Comparison of ENCODE assay signal across 24 cellular contexts in genomic region chr2:228678110-228678509, GRCh38.
DNase-seq lines count a peak whose midpoint lies in the region; ATAC-seq, FAIRE-seq and TF ChIP-seq lines count a peak whose summit lies in the region.
"Had no signal": no experiment of that assay in that cellular context is flagged by ENCODE, and none has a peak within 500 bp of the region (broad histone marks: within the 10 kb centered on the region; RNA-seq: fewer than 3 reads in every experiment).

No MANE protein-coding gene starts in this region.

- WGBS in HepG2 (ENCODE audit: low lambda C conversion rate): 38% methylated on average over 4 of the region's 4 CpGs
- WGBS in right lobe of liver (ENCODE audit: insufficient coverage, low coverage, low lambda C conversion rate, missing lambda C conversion rate): 79% methylated on average over 4 of the region's 4 CpGs
- WGBS in K562 (ENCODE audit: insufficient coverage, low coverage, missing lambda C conversion rate): 0% methylated on average over 3 of the region's 4 CpGs

- DNase-seq in HepG2 (ENCODE audit: low spot score) (no peak), right lobe of liver (no peak), K562 (ENCODE audit: extremely low read depth in 1 of 4, low spot score in 3 of 4) (no peak), COLO668 (lab: John Stamatoyannopoulos, UW; ENCODE audit: unreplicated experiment) (no peak), upper lobe of right lung (no peak)
- DNase-seq: ACHN; BE2C; C1 segment of cervical spinal cord; CD4-positive, alpha-beta memory T cell; CD4-positive, CD25-positive, alpha-beta regulatory T cell; CD8-positive, alpha-beta memory T cell; COR-L47; DMS 273 treated with DMSO at 0.1 percent for 48 hours; DMS153; DMS53; DMS79; DND-41; EL; GDM1 had no signal

- TF ChIP-seq POLR2A in HepG2 (IDR thresholded peaks at IDR 0.05; ENCODE audit: insufficient read depth in 1 of 2, low read depth in 2 of 2, low read length in 2 of 2) (no peak), right lobe of liver (IDR thresholded peaks at IDR 0.05) (no peak), K562 (conservative IDR thresholded peaks at IDR 0.05) (no peak)

- TF ChIP-seq RAD21 in HepG2 (CRISPR knock-in tag; IDR thresholded peaks at IDR 0.05) (no peak), K562 (CRISPR knock-in tag; conservative IDR thresholded peaks at IDR 0.05 in 1 of 2, IDR thresholded peaks at IDR 0.05 in 1 of 2) (no peak)

- H4K20me1 ChIP-seq in HepG2 (ENCODE audit: insufficient read depth, low read length) (no peaks in the 10 kb centered on the region), K562 (replicated peaks; ENCODE audit: control insufficient read depth, insufficient read depth, low read length) (no peaks in the 10 kb centered on the region)
- H4K20me1 ChIP-seq: BLaER1 had no signal

- peaks cover 19% of the 10 kb centered on the region for H3K9me3 ChIP-seq in HepG2 (ENCODE audit: low read length)
- no peaks in the 10 kb centered on the region for H3K9me3 ChIP-seq in right lobe of liver
- H3K9me3 ChIP-seq in K562 (replicated peaks; ENCODE audit: control insufficient read depth, insufficient read depth, low read depth, low read length): no peaks in the 10 kb centered on the region
- no peaks in the 10 kb centered on the region for H3K9me3 ChIP-seq in upper lobe of right lung
- H3K9me3 ChIP-seq: BE2C, BLaER1 had no signal

- intact Hi-C loops in HepG2 (cut with micrococcal nuclease; ENCODE audit: unreplicated experiment): no loop called here
- intact Hi-C loops in right lobe of liver (cut with DNase I): no loop called here
- intact Hi-C loops in K562 (cut with micrococcal nuclease): no loop called here
- intact Hi-C loops in upper lobe of right lung (cut with DNase I): no loop called here

- H3K9ac ChIP-seq in HepG2 (ENCODE audit: insufficient read depth, low read depth, low read length): no peak overlapping the region
- H3K9ac ChIP-seq in K562 (ENCODE audit: insufficient read depth in 1 of 2, low read depth in 2 of 2, low read length in 2 of 2): no peak overlapping the region
- H3K9ac ChIP-seq: BLaER1 had no signal

- H3K36me3 ChIP-seq in HepG2 (replicated peaks in 1 of 2; ENCODE audit: control insufficient read depth in 1 of 2, insufficient read depth in 2 of 2, low read length in 2 of 2) (no peaks in the 10 kb centered on the region), right lobe of liver (no peaks in the 10 kb centered on the region), K562 (ENCODE audit: control insufficient read depth, insufficient read depth, low read length) (no peaks in the 10 kb centered on the region), upper lobe of right lung (no peaks in the 10 kb centered on the region)
- H3K36me3 ChIP-seq: BE2C, BLaER1 had no signal

- no peak for ATAC-seq in HepG2
- no peak for ATAC-seq in right lobe of liver
- ATAC-seq in K562: no peak
- ATAC-seq in upper lobe of right lung: no peak
- ATAC-seq: GM12878 had no signal

- H3K27ac ChIP-seq in HepG2 (ENCODE audit: extremely low read length, insufficient read depth, low read length) (no peak overlapping the region), right lobe of liver (no peak overlapping the region), K562 (ENCODE audit: extremely low read depth, low read depth, low read length) (no peak overlapping the region), upper lobe of right lung (no peak overlapping the region)
- H3K27ac ChIP-seq: 22Rv1, BLaER1 had no signal

- H3K4me3 ChIP-seq in HepG2 (replicated peaks in 1 of 3; ENCODE audit: insufficient read depth in 1 of 3, low read depth in 2 of 3, low read length in 3 of 3) (no peak overlapping the region), right lobe of liver (no peak overlapping the region), K562 (no peak overlapping the region), upper lobe of right lung (no peak overlapping the region)
- H3K4me3 ChIP-seq: BLaER1, GM12878 had no signal

- POLR2A ChIA-PET in HepG2 (lab: Yijun Ruan, JAX) (no interaction called here), K562 (lab: Yijun Ruan, JAX) (no interaction called here)

- in situ Hi-C loops in HepG2 (cut with HindIII; ENCODE audit: extremely low pct_ligation_motif_present, low pct_unique_long_range_greater_than_20kb): no loop called here
- in situ Hi-C loops in K562 (cut with MboI): no loop called here

- no TSS peak for BruUV-seq in HepG2 (replicated peaks; lab: Mats Ljungman, UMichigan)
- BruUV-seq in K562 (replicated peaks; lab: Mats Ljungman, UMichigan): no TSS peak

- H3K4me2 ChIP-seq in HepG2 (ENCODE audit: low read depth, low read length) (no peak overlapping the region), K562 (ENCODE audit: insufficient read depth, low read length) (no peak overlapping the region)
- H3K4me2 ChIP-seq: BLaER1 had no signal

- TF ChIP-seq CTCF in HepG2 (CRISPR knock-in tag; IDR thresholded peaks at IDR 0.05): no peak
- no peak for TF ChIP-seq CTCF in right lobe of liver (IDR thresholded peaks at IDR 0.05)
- TF ChIP-seq CTCF in K562 (IDR thresholded peaks at IDR 0.05 in 2 of 3, conservative IDR thresholded peaks at IDR 0.05 in 1 of 3; ENCODE audit: insufficient read depth in 2 of 3, low read depth in 1 of 3, low read length in 3 of 3): no peak
- TF ChIP-seq CTCF in upper lobe of right lung (IDR thresholded peaks at IDR 0.05): no peak

- no peaks in the 10 kb centered on the region for H3K27me3 ChIP-seq in HepG2 (ENCODE audit: control insufficient read depth in 1 of 2, insufficient read depth in 2 of 2, low read length in 2 of 2)
- H3K27me3 ChIP-seq in right lobe of liver: no peaks in the 10 kb centered on the region
- H3K27me3 ChIP-seq in K562 (ENCODE audit: control insufficient read depth in 2 of 2, insufficient read depth in 2 of 2, low read length in 2 of 2): no peaks in the 10 kb centered on the region
- H3K27me3 ChIP-seq in upper lobe of right lung: no peaks in the 10 kb centered on the region
- H3K27me3 ChIP-seq: BE2C, BLaER1 had no signal

- no peaks in the 10 kb centered on the region for H3K4me1 ChIP-seq in HepG2 (ENCODE audit: insufficient read depth, low read length)
- peaks cover 0 to 8% (median 0%) of the 10 kb centered on the region in 4 donors for H3K4me1 ChIP-seq in right lobe of liver
- H3K4me1 ChIP-seq in K562 (replicated peaks in 1 of 2; ENCODE audit: control insufficient read depth in 2 of 2, insufficient read depth in 2 of 2, low read length in 2 of 2): no peaks in the 10 kb centered on the region
- H3K4me1 ChIP-seq in upper lobe of right lung: no peaks in the 10 kb centered on the region
- H3K4me1 ChIP-seq: BE2C, BLaER1 had no signal

- FAIRE-seq in HepG2 (lab: Jason Lieb, UNC): no peak
- FAIRE-seq in K562 (lab: Jason Lieb, UNC): no peak
- FAIRE-seq: GM12878, GM12892, GM18507 had no signal

- TF ChIP-seq EP300 in HepG2 (IDR thresholded peaks at IDR 0.05; ENCODE audit: low read depth in 2 of 2, low read length in 2 of 2): no peak
- no peak for TF ChIP-seq EP300 in HepG2 (CRISPR knock-in tag; IDR thresholded peaks at IDR 0.05; ENCODE audit: borderline replicate concordance)
- no peak for TF ChIP-seq EP300 in K562 (IDR thresholded peaks at IDR 0.05; ENCODE audit: low read length)

- CTCF ChIA-PET in HepG2 (lab: Yijun Ruan, JAX; ENCODE audit: low intra/inter-chr PET ratio, low total read pairs): no interaction called here
- CTCF ChIA-PET in K562 (lab: Yijun Ruan, JAX; ENCODE audit: low intra/inter-chr PET ratio): no interaction called here

- H3K79me2 ChIP-seq in HepG2 (ENCODE audit: insufficient read depth, low read length) (no peaks in the 10 kb centered on the region), K562 (ENCODE audit: control insufficient read depth, insufficient read depth, low read length) (no peaks in the 10 kb centered on the region)

- H2AFZ ChIP-seq in HepG2 (ENCODE audit: low read length) (no peak overlapping the region), K562 (ENCODE audit: low read depth, low read length) (no peak overlapping the region)

- H3K9me1 ChIP-seq in K562 (ENCODE audit: control insufficient read depth, insufficient read depth, low read length): no peaks in the 10 kb centered on the region

TF ChIP-seq in HepG2, 621 proteins besides CTCF, POLR2A, EP300 and RAD21:
- TF ChIP-seq MAFF (IDR thresholded peaks at IDR 0.05; ENCODE audit: low read depth, low read length) (peak; percentile 87), MAFK (conservative IDR thresholded peaks at IDR 0.05 in 1 of 2, IDR thresholded peaks at IDR 0.05 in 1 of 2; ENCODE audit: low read length in 2 of 2) (peak; percentile 89 to 94), ZBTB7A (CRISPR knock-in tag; IDR thresholded peaks at IDR 0.05) (no peak)

TF ChIP-seq in K562, 482 proteins besides CTCF, POLR2A, EP300 and RAD21:
- TF ChIP-seq JUNB (CRISPR knock-in tag; conservative IDR thresholded peaks at IDR 0.05): no peak
- TF ChIP-seq MAFK (IDR thresholded peaks at IDR 0.05; ENCODE audit: low read length): 0 out of 2 replicates have a peak, but pooled peaks have one; percentile 13

Comparison
In these comparisons a context has a peak if more than half of its experiments do, and no peak if none do; other contexts are left out.
1. Of the 241 proteins assayed by ChIP-seq in both HepG2 and K562: peak only in HepG2: MAFF; only in K562: none; in both: MAFK; in neither: 239.